Comparison of ENCODE assay signal across 11 cellular contexts in the genomic region with DNA sequence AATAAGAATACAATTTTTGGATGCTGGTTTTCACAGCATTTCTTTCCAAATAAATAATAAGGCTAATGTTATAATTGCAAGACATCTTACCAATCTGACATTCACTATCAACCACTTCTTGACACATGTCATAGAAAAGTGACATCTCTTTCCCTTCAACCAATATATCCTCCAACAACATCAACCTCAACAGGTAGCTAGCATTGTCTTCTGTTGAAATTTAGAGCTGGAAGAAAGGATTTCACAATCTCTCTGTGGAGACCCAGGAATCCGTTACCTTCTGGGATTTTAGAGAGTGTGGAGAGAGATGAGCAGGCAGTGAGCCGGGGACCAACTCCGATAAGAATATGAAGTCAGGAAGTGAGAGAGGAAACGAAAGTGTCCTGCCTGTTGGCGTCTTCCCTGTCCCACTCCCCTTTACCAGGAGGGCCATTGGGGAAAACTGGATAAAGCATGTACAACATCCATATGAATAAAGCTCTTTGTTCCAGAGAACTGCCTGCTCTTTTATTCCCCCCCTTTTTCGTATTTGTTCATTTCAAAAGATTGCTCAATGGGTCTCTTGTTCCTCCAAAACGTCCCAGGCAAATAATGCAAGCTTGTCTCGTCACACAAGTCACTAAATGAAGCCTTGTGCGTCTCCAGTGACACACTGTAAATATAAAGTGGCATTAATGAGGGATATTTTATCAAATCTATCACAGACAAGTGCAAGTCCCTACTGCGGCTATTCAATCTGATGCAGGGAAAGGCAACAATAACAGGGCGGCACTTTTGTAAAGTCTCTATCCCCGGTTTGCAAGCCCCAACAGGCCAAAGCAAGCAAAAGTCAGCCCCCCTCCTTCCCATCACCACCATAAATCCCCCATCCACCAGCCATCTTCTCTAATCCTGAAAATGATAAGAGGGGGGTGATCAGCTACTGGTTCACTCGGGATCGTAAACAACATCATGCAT.
A peak's percentile ranks its signal among the peaks of the same experiment; 100 is the strongest.
DNase-seq lines count a peak whose midpoint lies in the region; ATAC-seq lines count a peak whose summit lies in the region.
"Had no signal": no experiment of that assay in that cellular context is flagged by ENCODE, and none has a peak within 500 bp of the region (broad histone marks: within the 10 kb centered on the region; RNA-seq: fewer than 3 reads in every experiment).

No MANE protein-coding gene starts in this region.

- H3K9ac ChIP-seq in HUES48 (ENCODE audit: low read depth, low read length) (no peak overlapping the region), endocrine pancreas (ENCODE audit: control insufficient read depth, insufficient read depth, low read length) (no peak overlapping the region)

- peaks cover 39% of the 10 kb centered on the region for H3K4me1 ChIP-seq in HUES48 (ENCODE audit: control insufficient read depth, insufficient read depth, low read length)
- peaks cover 3% of the 10 kb centered on the region for H3K4me1 ChIP-seq in endocrine pancreas (ENCODE audit: control insufficient read depth, insufficient read depth, low read length)

- H3K27me3 ChIP-seq in HUES48 (ENCODE audit: control insufficient read depth, insufficient read depth, low read length) (peaks cover 59% of the 10 kb centered on the region), endocrine pancreas (ENCODE audit: control insufficient read depth, insufficient read depth, low read length) (no peaks in the 10 kb centered on the region)

- peak overlapping the region; percentile 85; the same call in 1 of the 2 replicates for H3K4me3 ChIP-seq in HUES48 (ENCODE audit: low read depth, low read length)
- H3K4me3 ChIP-seq in endocrine pancreas (ENCODE audit: control insufficient read depth, insufficient read depth, low read length): peak overlapping the region; percentile 67

- H3K36me3 ChIP-seq in HUES48 (ENCODE audit: control insufficient read depth, insufficient read depth, low read length) (no peaks in the 10 kb centered on the region), endocrine pancreas (ENCODE audit: control insufficient read depth, insufficient read depth, low read length) (no peaks in the 10 kb centered on the region)

- no peaks in the 10 kb centered on the region for H3K9me3 ChIP-seq in HUES48 (ENCODE audit: control insufficient read depth, insufficient read depth, low read length)
- no peaks in the 10 kb centered on the region for H3K9me3 ChIP-seq in endocrine pancreas (ENCODE audit: control insufficient read depth, low read length)

- peak; percentile 99 for DNase-seq in NCI-H526 treated with DMSO at 0.1 percent for 48 hours (lab: John Stamatoyannopoulos, UW)
- peak; percentile 99 for DNase-seq in pons (ENCODE audit: low spot score)
- DNase-seq in UCSD-AML1 (lab: John Stamatoyannopoulos, UW; ENCODE audit: unreplicated experiment): no peak
- no peak for DNase-seq in T1000 (lab: John Stamatoyannopoulos, UW)
- DNase-seq: activated CD8-positive, alpha-beta memory T cell treated with anti-CD3 and anti-CD28 coated beads for 24 hours; central memory CD4-positive, alpha-beta T cell; SHP77 treated with DMSO at 0.1 percent for 48 hours had no signal

- ATAC-seq in GM18873 (IDR thresholded peaks at IDR 0.05; ENCODE audit: low FRiP score, unreplicated experiment) (no peak), HG02678 (IDR thresholded peaks at IDR 0.05; ENCODE audit: unreplicated experiment) (no peak)

- no peak overlapping the region for H3K27ac ChIP-seq in HUES48 (ENCODE audit: low read depth, low read length)

Comparison
In these comparisons a context has a peak if more than half of its experiments do, and no peak if none do; other contexts are left out.
1. DNase-seq: peak in NCI-H526 treated with DMSO at 0.1 percent for 48 hours (single experiment) and pons (single experiment); none in UCSD-AML1 (single experiment) and T1000 (single experiment).